20 cellular contexts compared by ENCODE assay signal in genomic region chr3:111811811-111812210, GRCh38. TPM values are rescaled to one million over a fixed set of nuclear protein-coding genes. Genes with fewer than 3 reads are reported as not detected.
A peak's percentile ranks its signal among the peaks of the same experiment; 100 is the strongest.
DNase-seq lines count a peak whose midpoint lies in the region; ATAC-seq and TF ChIP-seq lines count a peak whose summit lies in the region.
"Had no signal": no experiment of that assay in that cellular context is flagged by ENCODE, and none has a peak within 500 bp of the region (broad histone marks: within the 10 kb centered on the region; RNA-seq: fewer than 3 reads in every experiment).

No MANE protein-coding gene starts in this region.

- H4K20me1 ChIP-seq in smooth muscle cell (ENCODE audit: low read depth) = no peaks in the 10 kb centered on the region

- no peak overlapping the region for H3K9ac ChIP-seq in smooth muscle cell (ENCODE audit: low read depth)

- no peaks in the 10 kb centered on the region for H3K27me3 ChIP-seq in smooth muscle cell (ENCODE audit: low read depth)
- H3K27me3 ChIP-seq: BE2C had no signal

- peak overlapping the region; percentile 85 for H3K27ac Mint-ChIP-seq in HFFc6
- H3K27ac Mint-ChIP-seq: CD4-positive, alpha-beta memory T cell had no signal

- TF ChIP-seq CTCF in HFFc6 (IDR thresholded peaks at IDR 0.05) = no peak
- TF ChIP-seq CTCF in smooth muscle cell (IDR thresholded peaks at IDR 0.05; ENCODE audit: borderline replicate concordance, insufficient read depth, poor library complexity, severe bottlenecking) = no peak
- no peak for TF ChIP-seq CTCF in omental fat pad (IDR thresholded peaks at IDR 0.05)

- H3K4me1 ChIP-seq in smooth muscle cell (ENCODE audit: low read depth) = peaks cover 28% of the 10 kb centered on the region
- H3K4me1 ChIP-seq: BE2C had no signal

- 46% methylated on average over 1 of the region's 1 CpG for WGBS in smooth muscle cell (ENCODE audit: low lambda C conversion rate)

- H3K27ac ChIP-seq in smooth muscle cell (ENCODE audit: low read depth) = peak overlapping the region; percentile 72

- H3K9me3 Mint-ChIP-seq in HFFc6 = peaks cover 8% of the 10 kb centered on the region

- H3K4me3 ChIP-seq in smooth muscle cell = no peak overlapping the region

- DNase-seq in HFFc6 (no peak), iris pigment epithelial cell (ENCODE audit: low read depth) (peak; percentile 45), smooth muscle cell (lab: John Stamatoyannopoulos, UW; ENCODE audit: unreplicated experiment) (no peak), omental fat pad (ENCODE audit: low spot score) (no peak), CD1c-positive myeloid dendritic cell (ENCODE audit: extremely low spot score) (no peak)
- DNase-seq: BE2C; CD4-positive, alpha-beta memory T cell; DMS79 treated with DMSO at 0.1 percent for 48 hours; Karpas-422; MM.1S; NCI-H1092 treated with DMSO at 0.1 percent for 48 hours; NCI-H1694 treated with DMSO at 0.1 percent for 48 hours; NCI-H2107; NCI-H226; NCI-H524 treated with DMSO at 0.1 percent for 48 hours; SIG-M5 had no signal

- H2AFZ ChIP-seq in smooth muscle cell (ENCODE audit: low read depth) = no peak overlapping the region

- H3K27me3 Mint-ChIP-seq in HFFc6 (ENCODE audit: insufficient read depth) = no peaks in the 10 kb centered on the region; the same call in none of the 2 replicates
- H3K27me3 Mint-ChIP-seq: CD4-positive, alpha-beta memory T cell had no signal

- no peaks in the 10 kb centered on the region for H3K9me3 ChIP-seq in smooth muscle cell (replicated peaks; ENCODE audit: low read depth)
- H3K9me3 ChIP-seq: BE2C had no signal

- peaks cover 20% of the 10 kb centered on the region for H3K36me3 Mint-ChIP-seq in HFFc6 (ENCODE audit: low read depth)
- H3K36me3 Mint-ChIP-seq: CD4-positive, alpha-beta memory T cell had no signal

- peak overlapping the region; percentile 69 for H3K4me3 Mint-ChIP-seq in HFFc6
- H3K4me3 Mint-ChIP-seq: CD4-positive, alpha-beta memory T cell had no signal

- peaks cover 26% of the 10 kb centered on the region for H3F3A ChIP-seq in smooth muscle cell (ENCODE audit: low read depth)

- H3K36me3 ChIP-seq in smooth muscle cell (ENCODE audit: low read depth) = no peaks in the 10 kb centered on the region
- H3K36me3 ChIP-seq: BE2C had no signal

- peak overlapping the region; percentile 77 for H3K4me2 ChIP-seq in smooth muscle cell

- ATAC-seq in SK-N-SH treated with all-trans-retinoic acid at 6 μM for 48 hours = peak; percentile 42; the same call in 2 of the 3 replicates
- no peak for ATAC-seq in HG03025 (IDR thresholded peaks at IDR 0.05; ENCODE audit: low FRiP score, unreplicated experiment)
- no peak for ATAC-seq in omental fat pad (ENCODE audit: low FRiP score)

- peaks cover 68% of the 10 kb centered on the region for H3K4me1 Mint-ChIP-seq in HFFc6 (ENCODE audit: low read depth)
- H3K4me1 Mint-ChIP-seq: CD4-positive, alpha-beta memory T cell had no signal

- no peaks in the 10 kb centered on the region for H3K79me2 ChIP-seq in smooth muscle cell (ENCODE audit: low read depth)

TF ChIP-seq in SK-N-SH treated with all-trans-retinoic acid at 6 μM for 48 hours, 23 proteins besides CTCF, POLR2A, EP300 and RAD21:
- no peak for TF ChIP-seq ZFP30 (CRISPR knock-in tag; IDR thresholded peaks at IDR 0.05)
- TF ChIP-seq ISL1 (CRISPR knock-in tag; IDR thresholded peaks at IDR 0.05) = peak; percentile 75

RNA-seq across cellular contexts. Expression of gene PHLDB2, which starts 47.3 kb away (rescaled TPM):
- 10 to 100 TPM; 35.4 to 55.9 (median 37.6) TPM for total RNA-seq in HFFc6 (2021; fragmentation: NEBNext Ultra II Directional; extraction: Animal tissue kit (Norgen Biotek cat#: 25700))
- total RNA-seq in smooth muscle cell (79.7 and 93.3 TPM in 2 replicates), omental fat pad (100 to 1,000 TPM in 3 of 4 donors, 10 to 100 TPM in 1; 89.5 to 421 (median 186) TPM)
- polyA plus RNA-seq in smooth muscle cell = 40.5 and 45.4 TPM in 2 replicates
- total RNA-seq: G401, HT-29 had no signal
